1 cellular context compared by ENCODE assay signal in genomic region chr6:107943626-107944439, GRCh38.
TF ChIP-seq lines count a peak whose summit lies in the region.

No MANE protein-coding gene starts in this region.

TF ChIP-seq in WTC11, 78 proteins besides CTCF, POLR2A, EP300 and RAD21 (continued from another document):
- no peak for TF ChIP-seq MAX (CRISPR knock-in tag; IDR thresholded peaks at IDR 0.05)
